ENCODE assay signal across 2 cellular contexts in the genomic region with DNA sequence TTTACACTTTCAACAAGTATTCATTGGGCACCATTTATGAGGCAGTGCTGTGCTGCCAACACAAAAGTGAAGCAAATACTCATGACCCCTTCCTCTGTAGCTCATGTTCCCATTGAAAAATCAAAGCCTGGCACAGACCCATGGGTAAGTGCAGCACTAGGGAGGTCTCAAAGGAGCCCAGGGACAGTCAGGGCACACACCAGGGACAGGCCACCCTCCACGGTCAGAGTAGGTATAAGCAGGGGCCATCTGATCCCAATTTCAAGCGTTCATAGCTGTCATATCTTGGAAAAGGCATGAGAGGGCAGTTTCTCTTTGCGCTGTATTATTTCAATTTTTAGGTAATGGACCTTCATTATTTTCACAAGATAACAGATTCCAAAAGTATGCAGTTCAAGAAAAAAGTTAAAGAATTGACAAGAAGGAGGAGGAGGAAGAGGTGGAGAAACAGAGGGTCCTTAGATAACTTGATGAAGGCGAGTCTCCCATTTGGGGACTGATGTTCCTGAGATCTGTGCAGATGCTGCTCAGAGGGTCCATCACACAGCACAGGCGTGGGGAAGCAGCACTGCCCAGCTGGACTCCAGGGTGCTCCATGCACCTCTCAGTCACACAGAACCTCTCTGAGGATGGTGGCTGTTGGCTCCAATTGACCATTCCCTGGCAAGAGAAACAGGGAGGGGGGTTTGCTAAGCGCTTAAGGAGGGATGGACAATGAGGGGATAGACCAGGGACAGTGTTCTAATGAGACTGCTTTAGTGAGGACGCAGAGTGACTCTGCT.
TF ChIP-seq lines count a peak whose summit lies in the region.

No MANE protein-coding gene starts in this region.

TF ChIP-seq in HepG2, 621 proteins besides CTCF, POLR2A, EP300 and RAD21 (continues in another document):
- no peak for TF ChIP-seq DBP (CRISPR knock-in tag; IDR thresholded peaks at IDR 0.05; ENCODE audit: not compliant biosample characterization)
- TF ChIP-seq, protein P1, sequence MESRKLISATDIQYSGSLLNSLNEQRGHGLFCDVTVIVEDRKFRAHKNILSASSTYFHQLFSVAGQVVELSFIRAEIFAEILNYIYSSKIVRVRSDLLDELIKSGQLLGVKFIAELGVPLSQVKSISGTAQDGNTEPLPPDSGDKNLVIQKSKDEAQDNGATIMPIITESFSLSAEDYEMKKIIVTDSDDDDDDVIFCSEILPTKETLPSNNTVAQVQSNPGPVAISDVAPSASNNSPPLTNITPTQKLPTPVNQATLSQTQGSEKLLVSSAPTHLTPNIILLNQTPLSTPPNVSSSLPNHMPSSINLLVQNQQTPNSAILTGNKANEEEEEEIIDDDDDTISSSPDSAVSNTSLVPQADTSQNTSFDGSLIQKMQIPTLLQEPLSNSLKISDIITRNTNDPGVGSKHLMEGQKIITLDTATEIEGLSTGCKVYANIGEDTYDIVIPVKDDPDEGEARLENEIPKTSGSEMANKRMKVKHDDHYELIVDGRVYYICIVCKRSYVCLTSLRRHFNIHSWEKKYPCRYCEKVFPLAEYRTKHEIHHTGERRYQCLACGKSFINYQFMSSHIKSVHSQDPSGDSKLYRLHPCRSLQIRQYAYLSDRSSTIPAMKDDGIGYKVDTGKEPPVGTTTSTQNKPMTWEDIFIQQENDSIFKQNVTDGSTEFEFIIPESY (CRISPR knock-in tag; IDR thresholded peaks at IDR 0.05), result no peak
- TF ChIP-seq, protein P2, sequence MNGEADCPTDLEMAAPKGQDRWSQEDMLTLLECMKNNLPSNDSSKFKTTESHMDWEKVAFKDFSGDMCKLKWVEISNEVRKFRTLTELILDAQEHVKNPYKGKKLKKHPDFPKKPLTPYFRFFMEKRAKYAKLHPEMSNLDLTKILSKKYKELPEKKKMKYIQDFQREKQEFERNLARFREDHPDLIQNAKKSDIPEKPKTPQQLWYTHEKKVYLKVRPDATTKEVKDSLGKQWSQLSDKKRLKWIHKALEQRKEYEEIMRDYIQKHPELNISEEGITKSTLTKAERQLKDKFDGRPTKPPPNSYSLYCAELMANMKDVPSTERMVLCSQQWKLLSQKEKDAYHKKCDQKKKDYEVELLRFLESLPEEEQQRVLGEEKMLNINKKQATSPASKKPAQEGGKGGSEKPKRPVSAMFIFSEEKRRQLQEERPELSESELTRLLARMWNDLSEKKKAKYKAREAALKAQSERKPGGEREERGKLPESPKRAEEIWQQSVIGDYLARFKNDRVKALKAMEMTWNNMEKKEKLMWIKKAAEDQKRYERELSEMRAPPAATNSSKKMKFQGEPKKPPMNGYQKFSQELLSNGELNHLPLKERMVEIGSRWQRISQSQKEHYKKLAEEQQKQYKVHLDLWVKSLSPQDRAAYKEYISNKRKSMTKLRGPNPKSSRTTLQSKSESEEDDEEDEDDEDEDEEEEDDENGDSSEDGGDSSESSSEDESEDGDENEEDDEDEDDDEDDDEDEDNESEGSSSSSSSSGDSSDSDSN (CRISPR knock-in tag; IDR thresholded peaks at IDR 0.05), result no peak
- TF ChIP-seq ZNF772 (CRISPR knock-in tag; IDR thresholded peaks at IDR 0.05), result no peak
- no peak for TF ChIP-seq KLF15 (CRISPR knock-in tag; IDR thresholded peaks at IDR 0.05; ENCODE audit: borderline replicate concordance)
- no peak for TF ChIP-seq YEATS4 (CRISPR knock-in tag; IDR thresholded peaks at IDR 0.05; ENCODE audit: borderline replicate concordance)
- TF ChIP-seq REPIN1 (CRISPR knock-in tag; IDR thresholded peaks at IDR 0.05; ENCODE audit: borderline replicate concordance, low read depth), result no peak
- TF ChIP-seq FOSL2 (CRISPR knock-in tag; IDR thresholded peaks at IDR 0.05), result no peak
- no peak for TF ChIP-seq HNRNPLL (IDR thresholded peaks at IDR 0.05; ENCODE audit: low read depth, low read length, poor library complexity, severe bottlenecking)
- no peak for TF ChIP-seq DRAP1 (CRISPR knock-in tag; IDR thresholded peaks at IDR 0.05)
- TF ChIP-seq, protein P3, sequence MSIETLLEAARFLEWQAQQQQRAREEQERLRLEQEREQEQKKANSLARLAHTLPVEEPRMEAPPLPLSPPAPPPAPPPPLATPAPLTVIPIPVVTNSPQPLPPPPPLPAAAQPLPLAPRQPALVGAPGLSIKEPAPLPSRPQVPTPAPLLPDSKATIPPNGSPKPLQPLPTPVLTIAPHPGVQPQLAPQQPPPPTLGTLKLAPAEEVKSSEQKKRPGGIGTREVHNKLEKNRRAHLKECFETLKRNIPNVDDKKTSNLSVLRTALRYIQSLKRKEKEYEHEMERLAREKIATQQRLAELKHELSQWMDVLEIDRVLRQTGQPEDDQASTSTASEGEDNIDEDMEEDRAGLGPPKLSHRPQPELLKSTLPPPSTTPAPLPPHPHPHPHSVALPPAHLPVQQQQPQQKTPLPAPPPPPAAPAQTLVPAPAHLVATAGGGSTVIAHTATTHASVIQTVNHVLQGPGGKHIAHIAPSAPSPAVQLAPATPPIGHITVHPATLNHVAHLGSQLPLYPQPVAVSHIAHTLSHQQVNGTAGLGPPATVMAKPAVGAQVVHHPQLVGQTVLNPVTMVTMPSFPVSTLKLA (IDR thresholded peaks at IDR 0.05), result no peak
- no peak for TF ChIP-seq ZNF550 (CRISPR knock-in tag; IDR thresholded peaks at IDR 0.05; ENCODE audit: borderline replicate concordance)
- TF ChIP-seq RARA (CRISPR knock-in tag; IDR thresholded peaks at IDR 0.05), result no peak
- no peak for TF ChIP-seq ZNF224 (CRISPR knock-in tag; IDR thresholded peaks at IDR 0.05)

TF ChIP-seq in K562, 482 proteins besides CTCF, POLR2A, EP300 and RAD21:
- TF ChIP-seq NFRKB (IDR thresholded peaks at IDR 0.05; ENCODE audit: low read depth) (no peak), LARP7 (IDR thresholded peaks at IDR 0.05) (no peak), SMARCB1 (IDR thresholded peaks at IDR 0.05; ENCODE audit: insufficient read length, low read depth) (no peak), MYNN (IDR thresholded peaks at IDR 0.05) (no peak), MYNN (CRISPR knock-in tag; IDR thresholded peaks at IDR 0.05) (no peak), GABPB2 (CRISPR knock-in tag; conservative IDR thresholded peaks at IDR 0.05) (no peak)
